12 cellular contexts compared by ENCODE assay signal in the genomic region with DNA sequence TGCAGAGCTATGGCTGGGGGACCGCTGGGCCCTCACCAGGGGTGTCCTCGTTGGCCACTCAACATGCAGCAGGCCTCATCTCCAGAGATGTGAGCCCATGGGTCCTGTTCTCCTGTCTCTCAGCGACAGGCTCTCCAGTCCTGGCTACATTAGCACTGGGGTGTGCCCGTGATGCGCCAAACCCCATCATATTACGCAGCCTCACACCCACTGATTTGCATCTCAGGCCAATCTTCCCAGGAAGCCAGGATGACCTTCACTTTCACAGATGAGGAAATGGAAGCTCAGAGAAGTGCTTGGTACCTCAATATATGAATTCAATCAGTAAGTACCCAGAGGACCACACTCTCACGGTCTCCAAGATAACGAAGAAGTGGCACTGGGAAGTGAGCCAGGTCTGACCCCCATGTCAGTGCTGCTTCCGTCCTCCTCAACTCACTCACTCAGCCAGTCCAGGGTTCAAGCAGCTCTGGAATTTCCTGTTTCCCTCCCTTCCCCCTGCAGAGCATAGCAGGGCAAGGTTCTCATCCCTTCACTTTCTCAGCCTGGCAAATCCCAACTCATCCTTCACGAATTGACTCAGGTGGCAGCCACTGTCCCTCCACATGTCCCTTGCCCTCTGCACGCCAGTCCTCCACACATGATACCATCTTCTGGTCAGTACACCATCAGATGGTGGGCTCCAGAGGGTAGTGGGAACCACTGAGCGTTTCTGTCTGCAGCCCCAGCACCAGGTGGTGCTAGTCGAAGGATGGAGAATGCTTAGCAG. TPM values are rescaled to one million over a fixed set of nuclear protein-coding genes. Genes with fewer than 3 reads are reported as not detected.
DNase-seq lines count a peak whose midpoint lies in the region; ATAC-seq and TF ChIP-seq lines count a peak whose summit lies in the region.
"Had no signal": no experiment of that assay in that cellular context is flagged by ENCODE, and none has a peak within 500 bp of the region (broad histone marks: within the 10 kb centered on the region; RNA-seq: fewer than 3 reads in every experiment).

No MANE protein-coding gene starts in this region.

- CTCF ChIA-PET in activated CD8-positive, alpha-beta T cell treated with anti-CD3 and anti-CD28 coated beads, Interleukin-2, amount 10 ng/mL, durations not matched to agents 7 days and 5 days (lab: Charles Lee): interaction anchor here (1.3 to 9.6 kb wide), 4 partner anchors 10 to 73 kb away, joined by 3 to 82 read pairs (median 10); no protein-coding TSS in a partner anchor

- peaks cover 17% of the 10 kb centered on the region for H3K4me1 Mint-ChIP-seq in T-helper 1 cell treated with Interleukin-12 subunit alpha and Interleukin-12 subunit beta and Interleukin-4 antibody, amounts not matched to agents 30 μg/mL and 1 μg/mL, for 36 hours (ENCODE audit: low read depth)
- H3K4me1 Mint-ChIP-seq in activated CD8-positive, alpha-beta T cell treated with anti-CD3 and anti-CD28 coated beads, Interleukin-2, amount 10 ng/mL, durations not matched to agents 7 days and 5 days (ENCODE audit: low read depth): peaks cover 24% of the 10 kb centered on the region
- H3K4me1 Mint-ChIP-seq in glutamatergic neuron (ENCODE audit: low read depth, unreplicated experiment): peaks cover 40% of the 10 kb centered on the region

- TF ChIP-seq CTCF in glutamatergic neuron (IDR thresholded peaks at IDR 0.05; ENCODE audit: partially characterized antibody, unreplicated experiment): no peak

- H3K27me3 Mint-ChIP-seq in T-helper 1 cell treated with Interleukin-12 subunit alpha and Interleukin-12 subunit beta and Interleukin-4 antibody, amounts not matched to agents 30 μg/mL and 1 μg/mL, for 36 hours (ENCODE audit: low read depth): no peaks in the 10 kb centered on the region
- no peaks in the 10 kb centered on the region for H3K27me3 Mint-ChIP-seq in activated CD8-positive, alpha-beta T cell treated with anti-CD3 and anti-CD28 coated beads, Interleukin-2, amount 10 ng/mL, durations not matched to agents 7 days and 5 days (ENCODE audit: low read depth)
- peaks cover 8% of the 10 kb centered on the region for H3K27me3 Mint-ChIP-seq in glutamatergic neuron (ENCODE audit: unreplicated experiment)
- H3K27me3 Mint-ChIP-seq: naive B cell had no signal

- no peak for ATAC-seq in activated CD8-positive, alpha-beta T cell treated with anti-CD3 and anti-CD28 coated beads, Interleukin-2, amount 10 ng/mL, durations not matched to agents 7 days and 5 days

- DNase-seq in T-helper 1 cell (no peak), glutamatergic neuron (no peak), kidney glomerular epithelial cell (lab: John Stamatoyannopoulos, UW) (no peak), SHP77 (lab: John Stamatoyannopoulos, UW) (no peak), NCI-H510A treated with DMSO at 0.1 percent for 48 hours (lab: John Stamatoyannopoulos, UW) (no peak)
- no peak for DNase-seq in activated CD8-positive, alpha-beta T cell treated with anti-CD3 and anti-CD28 coated beads, Interleukin-2, amount 10 ng/mL, durations not matched to agents 7 days and 5 days
- DNase-seq: activated naive CD4-positive, alpha-beta T cell treated with Interleukin-2 at 50 U/mL for 16 hours; naive B cell; NCI-H1930 had no signal

- peaks cover 0 to 80% (median 69%) of the 10 kb centered on the region in 5 donors for H3K36me3 ChIP-seq in subcutaneous abdominal adipose tissue (ENCODE audit: control insufficient read depth in 5 of 5, insufficient read depth in 5 of 5, low read length in 5 of 5)

- H3K36me3 Mint-ChIP-seq in T-helper 1 cell treated with Interleukin-12 subunit alpha and Interleukin-12 subunit beta and Interleukin-4 antibody, amounts not matched to agents 30 μg/mL and 1 μg/mL, for 36 hours (ENCODE audit: low read depth): peaks cover 40% of the 10 kb centered on the region
- H3K36me3 Mint-ChIP-seq in activated CD8-positive, alpha-beta T cell treated with anti-CD3 and anti-CD28 coated beads, Interleukin-2, amount 10 ng/mL, durations not matched to agents 7 days and 5 days (ENCODE audit: low read depth): peaks cover 59% of the 10 kb centered on the region
- H3K36me3 Mint-ChIP-seq in glutamatergic neuron (ENCODE audit: unreplicated experiment): no peaks in the 10 kb centered on the region

- no peaks in the 10 kb centered on the region for H3K27me3 ChIP-seq in subcutaneous abdominal adipose tissue (ENCODE audit: control insufficient read depth in 5 of 5, insufficient read depth in 4 of 5, low read length in 5 of 5)

- H3K27ac ChIP-seq in subcutaneous abdominal adipose tissue (ENCODE audit: low read depth, low read length): peak overlapping the region; percentile 80
- H3K27ac ChIP-seq: 22Rv1 had no signal

- H3K27ac Mint-ChIP-seq in T-helper 1 cell treated with Interleukin-12 subunit alpha and Interleukin-12 subunit beta and Interleukin-4 antibody, amounts not matched to agents 30 μg/mL and 1 μg/mL, for 36 hours: peak overlapping the region; percentile 22
- peak overlapping the region; percentile 4 for H3K27ac Mint-ChIP-seq in activated CD8-positive, alpha-beta T cell treated with anti-CD3 and anti-CD28 coated beads, Interleukin-2, amount 10 ng/mL, durations not matched to agents 7 days and 5 days
- peak overlapping the region; percentile 96 for H3K27ac Mint-ChIP-seq in glutamatergic neuron (ENCODE audit: unreplicated experiment)

- peak overlapping the region in 1 of 5 donors; percentile 10 for H3K9ac ChIP-seq in subcutaneous abdominal adipose tissue (ENCODE audit: low read length in 5 of 5)

- no peaks in the 10 kb centered on the region for H3K9me3 Mint-ChIP-seq in T-helper 1 cell treated with Interleukin-12 subunit alpha and Interleukin-12 subunit beta and Interleukin-4 antibody, amounts not matched to agents 30 μg/mL and 1 μg/mL, for 36 hours
- H3K9me3 Mint-ChIP-seq in activated CD8-positive, alpha-beta T cell treated with anti-CD3 and anti-CD28 coated beads, Interleukin-2, amount 10 ng/mL, durations not matched to agents 7 days and 5 days (ENCODE audit: insufficient read depth): no peaks in the 10 kb centered on the region
- peaks cover 13% of the 10 kb centered on the region for H3K9me3 Mint-ChIP-seq in glutamatergic neuron (ENCODE audit: unreplicated experiment)
- H3K9me3 Mint-ChIP-seq: naive B cell had no signal

- no peak overlapping the region for H3K4me3 Mint-ChIP-seq in T-helper 1 cell treated with Interleukin-12 subunit alpha and Interleukin-12 subunit beta and Interleukin-4 antibody, amounts not matched to agents 30 μg/mL and 1 μg/mL, for 36 hours
- no peak overlapping the region for H3K4me3 Mint-ChIP-seq in activated CD8-positive, alpha-beta T cell treated with anti-CD3 and anti-CD28 coated beads, Interleukin-2, amount 10 ng/mL, durations not matched to agents 7 days and 5 days
- H3K4me3 Mint-ChIP-seq in glutamatergic neuron (ENCODE audit: unreplicated experiment): peak overlapping the region; percentile 69
- H3K4me3 Mint-ChIP-seq: naive B cell had no signal

- H3K9me3 ChIP-seq in subcutaneous abdominal adipose tissue (ENCODE audit: control insufficient read depth in 5 of 5, low read length in 5 of 5): no peaks in the 10 kb centered on the region

- H3K4me3 ChIP-seq in subcutaneous abdominal adipose tissue (ENCODE audit: low read depth in 1 of 5, low read length in 5 of 5): no peak overlapping the region

- POLR2A ChIA-PET in activated CD8-positive, alpha-beta T cell treated with anti-CD3 and anti-CD28 coated beads, Interleukin-2, amount 10 ng/mL, durations not matched to agents 7 days and 5 days (lab: Charles Lee): interaction anchor here (0.8 to 3.6 kb wide), 4 partner anchors 14 to 81 kb away, joined by 3 to 16 read pairs (median 6); partner anchors contain the start of gene EVA1B

- H3K4me1 ChIP-seq in subcutaneous abdominal adipose tissue (ENCODE audit: control insufficient read depth in 5 of 5, insufficient read depth in 5 of 5, low read length in 5 of 5): peaks cover 7 to 43% (median 36%) of the 10 kb centered on the region in 5 donors

RNA-seq across cellular contexts. Expression of gene EVA1B, which starts 28.9 kb away (rescaled TPM):
- total RNA-seq in activated CD8-positive, alpha-beta T cell treated with anti-CD3 and anti-CD28 coated beads, Interleukin-2, amount 10 ng/mL, durations not matched to agents 7 days and 5 days: 10 to 100 TPM; 12.3 to 13.3 TPM
- total RNA-seq in glutamatergic neuron (ENCODE audit: unreplicated experiment): 1.5 TPM

RNA-seq across cellular contexts. Expression of gene STK40, which starts 33.4 kb away (rescaled TPM):
- 10 to 100 TPM; 69.7 to 72.4 TPM for total RNA-seq in activated CD8-positive, alpha-beta T cell treated with anti-CD3 and anti-CD28 coated beads, Interleukin-2, amount 10 ng/mL, durations not matched to agents 7 days and 5 days
- 52.9 TPM for total RNA-seq in glutamatergic neuron (ENCODE audit: unreplicated experiment)

RNA-seq across cellular contexts. Expression of gene LSM10, which starts 45.4 kb away (rescaled TPM):
- 10 to 100 TPM; 44.7 to 47.5 TPM for total RNA-seq in activated CD8-positive, alpha-beta T cell treated with anti-CD3 and anti-CD28 coated beads, Interleukin-2, amount 10 ng/mL, durations not matched to agents 7 days and 5 days
- 44.4 TPM for total RNA-seq in glutamatergic neuron (ENCODE audit: unreplicated experiment)

RNA-seq across cellular contexts. Expression of gene SH3D21, which starts 46.2 kb away (rescaled TPM):
- total RNA-seq in activated CD8-positive, alpha-beta T cell treated with anti-CD3 and anti-CD28 coated beads, Interleukin-2, amount 10 ng/mL, durations not matched to agents 7 days and 5 days: 10 to 100 TPM; 14.6 to 15.3 TPM
- 11.8 TPM for total RNA-seq in glutamatergic neuron (ENCODE audit: unreplicated experiment)

Comparison
In these comparisons a context has a peak if more than half of its experiments do, and no peak if none do; other contexts are left out.
1. H3K27ac Mint-ChIP-seq: peak in every context shown above with its lines; median percentile 96 in glutamatergic neuron; 22 in T-helper 1 cell treated with Interleukin-12 subunit alpha and Interleukin-12 subunit beta and Interleukin-4 antibody, amounts not matched to agents 30 μg/mL and 1 μg/mL, for 36 hours; 4 in activated CD8-positive, alpha-beta T cell treated with anti-CD3 and anti-CD28 coated beads, Interleukin-2, amount 10 ng/mL, durations not matched to agents 7 days and 5 days.